Comparison of ENCODE assay signal across 23 cellular contexts in the genomic region with DNA sequence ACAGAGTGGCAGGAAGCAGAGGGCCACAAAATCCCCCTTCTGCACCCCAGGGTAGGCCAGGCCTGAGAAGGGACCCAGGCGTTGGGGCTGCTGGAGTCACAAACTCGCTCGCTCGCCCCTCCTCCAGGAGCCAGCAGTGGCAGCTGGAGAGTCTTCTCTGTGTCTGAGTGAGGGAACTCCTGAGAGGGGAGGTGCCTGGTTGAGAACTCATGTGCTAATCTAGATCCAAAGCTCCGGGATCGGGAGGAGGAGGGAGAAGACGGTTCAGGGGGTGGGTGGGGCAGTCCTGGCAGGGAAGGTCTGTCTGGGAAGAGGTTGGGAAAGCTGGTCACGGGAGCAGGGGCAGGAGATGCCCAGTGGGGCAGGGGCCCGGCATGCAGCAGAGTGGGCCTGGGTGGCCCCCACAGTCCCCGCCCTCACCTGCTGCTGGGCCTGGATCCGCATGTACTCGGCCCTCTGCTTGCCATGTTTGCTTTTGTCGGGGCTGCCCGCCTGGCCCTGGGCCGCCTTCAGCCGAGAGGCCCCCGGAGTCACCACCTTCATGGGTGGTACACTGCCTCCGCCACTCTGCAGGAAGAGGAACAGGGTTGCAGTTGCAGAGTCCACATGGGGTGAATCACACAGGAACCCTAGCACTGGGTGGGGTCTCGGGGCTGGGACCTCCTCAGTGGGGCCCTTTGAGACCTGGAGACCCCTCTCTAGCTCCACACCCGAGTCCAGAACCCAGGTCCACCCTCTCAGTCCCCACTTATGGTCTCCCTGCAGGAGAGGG.
A peak's percentile ranks its signal among the peaks of the same experiment; 100 is the strongest.
DNase-seq lines count a peak whose midpoint lies in the region; ATAC-seq and TF ChIP-seq lines count a peak whose summit lies in the region.
"Had no signal": no experiment of that assay in that cellular context is flagged by ENCODE, and none has a peak within 500 bp of the region (broad histone marks: within the 10 kb centered on the region; RNA-seq: fewer than 3 reads in every experiment).

No MANE protein-coding gene starts in this region.

- no peak overlapping the region for H3K9ac ChIP-seq in endodermal cell (ENCODE audit: extremely low read depth, low read length, poor library complexity, severe bottlenecking)
- H3K9ac ChIP-seq: SK-N-SH had no signal

- H3K4me3 ChIP-seq in endodermal cell (ENCODE audit: low read length) = no peak overlapping the region
- H3K4me3 ChIP-seq: PC-9 had no signal

- ATAC-seq in GM19467 (IDR thresholded peaks at IDR 0.05; ENCODE audit: unreplicated experiment) (no peak), HG03520 (IDR thresholded peaks at IDR 0.05; ENCODE audit: unreplicated experiment) (no peak)

- no peaks in the 10 kb centered on the region for H3K36me3 ChIP-seq in endodermal cell (ENCODE audit: control insufficient read depth, insufficient read depth, low read length)

- H3K36me3 Mint-ChIP-seq in endodermal cell (ENCODE audit: low read depth) = no peaks in the 10 kb centered on the region
- H3K36me3 Mint-ChIP-seq in HFFc6 (ENCODE audit: low read depth) = no peaks in the 10 kb centered on the region
- H3K36me3 Mint-ChIP-seq: CD8-positive, alpha-beta memory T cell had no signal

- no peaks in the 10 kb centered on the region for H3K9me3 ChIP-seq in endodermal cell (ENCODE audit: control insufficient read depth, low read length)
- H3K9me3 ChIP-seq: SK-N-SH had no signal

- DNase-seq in DMS 273 (lab: John Stamatoyannopoulos, UW; ENCODE audit: unreplicated experiment) (peak; percentile 41), DMS 273 treated with DMSO at 0.1 percent for 48 hours (lab: John Stamatoyannopoulos, UW) (no peak), NCI-H82 treated with DMSO at 0.1 percent for 48 hours (lab: John Stamatoyannopoulos, UW; ENCODE audit: unreplicated experiment) (peak; percentile 37), endodermal cell (peak; percentile 71), HFFc6 (no peak), NCI-H187 treated with DMSO at 0.1 percent for 48 hours (lab: John Stamatoyannopoulos, UW) (no peak)
- DNase-seq: ACHN; CD8-positive, alpha-beta memory T cell; DMS79; IMR-90; NCI-H1105; NCI-H146; NCI-H2081; NCI-H2171; NCI-H526 treated with DMSO at 0.1 percent for 48 hours; PC-9; RPMI8226; SHP77 treated with DMSO at 0.1 percent for 48 hours; SK-N-SH had no signal

- H3K4me1 Mint-ChIP-seq in endodermal cell (no peaks in the 10 kb centered on the region), HFFc6 (ENCODE audit: low read depth) (no peaks in the 10 kb centered on the region)
- H3K4me1 Mint-ChIP-seq: CD8-positive, alpha-beta memory T cell had no signal

- H3K4me3 Mint-ChIP-seq in endodermal cell = no peak overlapping the region
- H3K4me3 Mint-ChIP-seq in HFFc6 = no peak overlapping the region
- H3K4me3 Mint-ChIP-seq: CD8-positive, alpha-beta memory T cell had no signal

- H3K9me3 Mint-ChIP-seq in endodermal cell = no peaks in the 10 kb centered on the region
- no peaks in the 10 kb centered on the region for H3K9me3 Mint-ChIP-seq in HFFc6
- H3K9me3 Mint-ChIP-seq: CD8-positive, alpha-beta memory T cell had no signal

- no peak overlapping the region for H3K27ac ChIP-seq in endodermal cell (ENCODE audit: low read depth, low read length)
- H3K27ac ChIP-seq: 22Rv1, C4-2B, PC-9 had no signal

- H3K27ac Mint-ChIP-seq in endodermal cell (no peak overlapping the region), HFFc6 (no peak overlapping the region)

- no peaks in the 10 kb centered on the region for H3K4me1 ChIP-seq in endodermal cell (ENCODE audit: control insufficient read depth, insufficient read depth, low read length)

- no peaks in the 10 kb centered on the region for H3K27me3 ChIP-seq in endodermal cell (ENCODE audit: control insufficient read depth, insufficient read depth, low read length, poor library complexity, severe bottlenecking)

- TF ChIP-seq CTCF in endodermal cell (conservative IDR thresholded peaks at IDR 0.05) (no peak), HFFc6 (IDR thresholded peaks at IDR 0.05) (no peak)

- WGBS in endodermal cell (ENCODE audit: insufficient coverage in 1 of 2, insufficient read length in 1 of 2), 2 experiments = 83 to 84% methylated on average over 11 to 20 of the region's 20 CpGs

- H3K27me3 Mint-ChIP-seq in endodermal cell (ENCODE audit: insufficient read depth) (no peaks in the 10 kb centered on the region), HFFc6 (ENCODE audit: insufficient read depth) (peaks cover 40% of the 10 kb centered on the region)

Comparison
In these comparisons a context has a peak if more than half of its experiments do, and no peak if none do; other contexts are left out.
1. DNase-seq: peak in DMS 273 (single experiment), NCI-H82 treated with DMSO at 0.1 percent for 48 hours (single experiment) and endodermal cell (single experiment); none in DMS 273 treated with DMSO at 0.1 percent for 48 hours (single experiment), HFFc6 (single experiment) and NCI-H187 treated with DMSO at 0.1 percent for 48 hours (single experiment).